In genomic region chr12:127280393-127281275, GRCh38 we compare ENCODE assay signal across 9 cellular contexts.
A peak's percentile ranks its signal among the peaks of the same experiment; 100 is the strongest.
DNase-seq lines count a peak whose midpoint lies in the region; ATAC-seq and TF ChIP-seq lines count a peak whose summit lies in the region.
"Had no signal": no experiment of that assay in that cellular context is flagged by ENCODE, and none has a peak within 500 bp of the region (broad histone marks: within the 10 kb centered on the region; RNA-seq: fewer than 3 reads in every experiment).

No MANE protein-coding gene starts in this region.

- TF ChIP-seq CTCF in chondrocyte (IDR thresholded peaks at IDR 0.05) (peak; percentile 90), mucosa of descending colon (IDR thresholded peaks at IDR 0.05) (peak; percentile 97)

- H3K27ac Mint-ChIP-seq in chondrocyte (ENCODE audit: unreplicated experiment), result no peak overlapping the region

- H3K36me3 Mint-ChIP-seq in chondrocyte (ENCODE audit: low read depth), result no peaks in the 10 kb centered on the region

- peaks cover 7% of the 10 kb centered on the region for H3K4me1 Mint-ChIP-seq in chondrocyte (ENCODE audit: low read depth)

- no peak overlapping the region for H3K4me3 Mint-ChIP-seq in chondrocyte (ENCODE audit: unreplicated experiment)

- no peaks in the 10 kb centered on the region for H3K9me3 Mint-ChIP-seq in chondrocyte (ENCODE audit: low read depth)

- H3K4me3 ChIP-seq in mucosa of descending colon, result no peak overlapping the region
- H3K4me3 ChIP-seq: SJSA1 had no signal

- no peaks in the 10 kb centered on the region for H3K4me1 ChIP-seq in mucosa of descending colon (ENCODE audit: low read depth)

- peaks cover 26% of the 10 kb centered on the region for H3K27me3 Mint-ChIP-seq in chondrocyte (ENCODE audit: low read depth)

- intact Hi-C loops in mucosa of descending colon (cut with DNase I, micrococcal nuclease), result no loop called here

- peak; percentile 83 for ATAC-seq in GM18502 (IDR thresholded peaks at IDR 0.05; ENCODE audit: poor library complexity, unreplicated experiment)
- peak; percentile 59 for ATAC-seq in HG02981 (IDR thresholded peaks at IDR 0.05; ENCODE audit: unreplicated experiment)
- ATAC-seq in mucosa of descending colon, result peak; percentile 97
- peak; percentile 79 for ATAC-seq in stimulated activated naive CD8-positive, alpha-beta T cell treated with anti-CD3 and anti-CD28 coated beads, Interleukin-15, Interleukin-2, amounts not matched to agents 100 U/mL and 50 U/mL, for 24 hours
- ATAC-seq in GM18498 (IDR thresholded peaks at IDR 0.05; ENCODE audit: unreplicated experiment), result no peak

- H3K36me3 ChIP-seq in mucosa of descending colon (ENCODE audit: low read depth), result no peaks in the 10 kb centered on the region
- H3K36me3 ChIP-seq: SJSA1 had no signal

- no peaks in the 10 kb centered on the region for H3K9me3 ChIP-seq in mucosa of descending colon
- H3K9me3 ChIP-seq: SJSA1 had no signal

- peak; percentile 37 for DNase-seq in activated CD4-positive, alpha-beta T cell treated with anti-CD3 and anti-CD28 coated beads for 1 hour
- DNase-seq in chondrocyte (ENCODE audit: low spot score) (no peak), mucosa of descending colon (peak; percentile 63 to 81 (median 81)), NCI-H1694 treated with DMSO at 0.1 percent for 48 hours (lab: John Stamatoyannopoulos, UW) (no peak)
- peak; percentile 85 for DNase-seq in stimulated activated naive CD8-positive, alpha-beta T cell treated with anti-CD3 and anti-CD28 coated beads, Interleukin-15, Interleukin-2, amounts not matched to agents 100 U/mL and 50 U/mL, for 24 hours

Comparison
In these comparisons a context has a peak if more than half of its experiments do, and no peak if none do; other contexts are left out.
1. DNase-seq: peak in activated CD4-positive, alpha-beta T cell treated with anti-CD3 and anti-CD28 coated beads for 1 hour (single experiment), mucosa of descending colon (3 of 3) and stimulated activated naive CD8-positive, alpha-beta T cell treated with anti-CD3 and anti-CD28 coated beads, Interleukin-15, Interleukin-2, amounts not matched to agents 100 U/mL and 50 U/mL, for 24 hours (single experiment); none in chondrocyte (single experiment) and NCI-H1694 treated with DMSO at 0.1 percent for 48 hours (single experiment).